In the genomic region with DNA sequence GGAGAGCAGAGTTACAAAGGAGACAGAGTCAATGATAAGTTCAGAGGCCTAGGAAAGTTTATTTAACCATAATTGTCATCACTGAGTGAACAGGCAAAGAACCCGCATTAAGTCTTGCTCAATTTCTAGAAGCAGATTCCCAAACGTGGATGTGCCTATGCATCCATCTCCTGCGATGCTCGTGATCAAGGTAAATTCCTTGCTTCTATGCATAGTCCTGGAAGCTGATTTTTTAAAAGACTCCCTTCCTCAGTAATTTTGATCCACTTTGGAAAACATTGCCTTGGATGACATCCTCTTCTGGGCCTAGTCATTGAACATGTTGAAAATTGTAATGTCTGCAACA, we compare ENCODE assay signal across 10 cellular contexts.
A peak's percentile ranks its signal among the peaks of the same experiment; 100 is the strongest.
DNase-seq lines count a peak whose midpoint lies in the region; ATAC-seq and TF ChIP-seq lines count a peak whose summit lies in the region.
"Had no signal": no experiment of that assay in that cellular context is flagged by ENCODE, and none has a peak within 500 bp of the region (broad histone marks: within the 10 kb centered on the region; RNA-seq: fewer than 3 reads in every experiment).

No MANE protein-coding gene starts in this region.

- no peaks in the 10 kb centered on the region for H4K20me1 ChIP-seq in PC-3 (ENCODE audit: low read length)

- CTCF ChIA-PET in PC-3 (lab: Charles Lee) = no interaction called here

- H3K4me3 ChIP-seq in PC-3 (ENCODE audit: low read length) (no peak overlapping the region), esophagus muscularis mucosa (no peak overlapping the region), gastrocnemius medialis (no peak overlapping the region)

- TF ChIP-seq CTCF in C4-2B (conservative IDR thresholded peaks at IDR 0.05) = no peak
- no peak for TF ChIP-seq CTCF in PC-3 (conservative IDR thresholded peaks at IDR 0.05; ENCODE audit: low read depth, low read length)
- TF ChIP-seq CTCF in esophagus muscularis mucosa (IDR thresholded peaks at IDR 0.05) = no peak
- no peak for TF ChIP-seq CTCF in gastrocnemius medialis (IDR thresholded peaks at IDR 0.05 in 4 of 5, conservative IDR thresholded peaks at IDR 0.05 in 1 of 5)

- H3F3A ChIP-seq in PC-3 (ENCODE audit: low read length, unreplicated experiment) = peaks cover 8% of the 10 kb centered on the region

- peak overlapping the region; percentile 42 for H3K4me2 ChIP-seq in PC-3 (ENCODE audit: low read length)

- H3K79me2 ChIP-seq in PC-3 (ENCODE audit: low read length) = no peaks in the 10 kb centered on the region

- WGBS in esophagus muscularis mucosa = 56% methylated on average over 4 of the region's 4 CpGs

- ATAC-seq in PC-3 (no peak), gastrocnemius medialis (no peak), GM18505 (IDR thresholded peaks at IDR 0.05; ENCODE audit: unreplicated experiment) (no peak)
- no peak for ATAC-seq in activated CD4-positive, CD25-positive, alpha-beta regulatory T cell treated with anti-CD3 and anti-CD28 coated beads, Interleukin-2, amount 50 U/mL, for 24 hours

- TF ChIP-seq POLR2A in esophagus muscularis mucosa (IDR thresholded peaks at IDR 0.05; ENCODE audit: low read depth) = no peak
- TF ChIP-seq POLR2A in gastrocnemius medialis (IDR thresholded peaks at IDR 0.05) = no peak
- TF ChIP-seq POLR2A in GM18505 (IDR thresholded peaks at IDR 0.05; ENCODE audit: borderline replicate concordance, extremely low read depth, insufficient read depth, insufficient read length) = no peak

- no peak for DNase-seq in PC-3
- no peak for DNase-seq in esophagus muscularis mucosa (ENCODE audit: extremely low spot score)
- no peak for DNase-seq in gastrocnemius medialis
- DNase-seq in AML-193 (lab: John Stamatoyannopoulos, UW) = no peak
- no peak for DNase-seq in NAMALWA (ENCODE audit: low spot score)
- DNase-seq: NCI-H146, retina had no signal

- H3K36me3 ChIP-seq in PC-3 (ENCODE audit: low read depth, low read length) (no peaks in the 10 kb centered on the region), esophagus muscularis mucosa (no peaks in the 10 kb centered on the region), gastrocnemius medialis (no peaks in the 10 kb centered on the region)

- intact Hi-C loops in PC-3 (cut with micrococcal nuclease) (loop anchor here (1.0 to 2.0 kb wide), 6 partner anchors 16 to 268 kb away; no protein-coding TSS in a partner anchor), esophagus muscularis mucosa (cut with DNase I) (no loop called here), gastrocnemius medialis (cut with DNase I; ENCODE audit: low total_unique reads) (loop anchor here (10.0 kb wide), 1 partner anchor 190 kb away; no protein-coding TSS in a partner anchor)

- H3K4me1 ChIP-seq in PC-3 (ENCODE audit: insufficient read depth, low read length) (peaks cover 34% of the 10 kb centered on the region), esophagus muscularis mucosa (peaks cover 5 to 37% (median 28%) of the 10 kb centered on the region in 4 donors), gastrocnemius medialis (no peaks in the 10 kb centered on the region)

- no peaks in the 10 kb centered on the region for H3K27me3 ChIP-seq in PC-3 (ENCODE audit: low read length)
- no peaks in the 10 kb centered on the region for H3K27me3 ChIP-seq in esophagus muscularis mucosa
- no peaks in the 10 kb centered on the region for H3K27me3 ChIP-seq in gastrocnemius medialis

- H3K9me3 ChIP-seq in PC-3 (ENCODE audit: low read length) (no peaks in the 10 kb centered on the region), esophagus muscularis mucosa (no peaks in the 10 kb centered on the region), gastrocnemius medialis (no peaks in the 10 kb centered on the region)

- H3K9ac ChIP-seq in PC-3 (ENCODE audit: low read length) = peak overlapping the region; percentile 17

- POLR2A ChIA-PET in PC-3 (lab: Charles Lee; ENCODE audit: unreplicated experiment) = no interaction called here

- BruUV-seq in PC-3 (replicated peaks; lab: Mats Ljungman, UMichigan) = no TSS peak

- in situ Hi-C loops in gastrocnemius medialis (cut with MboI; ENCODE audit: low sequenced_read_pairs in 4 of 4) = no loop called here

- H3K9me2 ChIP-seq in PC-3 (replicated peaks; ENCODE audit: low read length) = no peaks in the 10 kb centered on the region; the same call in 1 of the 2 replicates

- H3K27ac ChIP-seq in C4-2B (peak overlapping the region; percentile 72; the same call in 1 of the 2 replicates), PC-3 (ENCODE audit: low read length) (peak overlapping the region; percentile 70), esophagus muscularis mucosa (replicated peaks in 1 of 4) (peak overlapping the region; percentile 62 to 73 (median 70)), gastrocnemius medialis (peak overlapping the region; percentile 25 to 59 (median 47))

- peak overlapping the region; percentile 3; the same call in 1 of the 2 replicates for H2AFZ ChIP-seq in PC-3 (ENCODE audit: low read length)

- TF ChIP-seq EP300 in esophagus muscularis mucosa (IDR thresholded peaks at IDR 0.05) = no peak
